2 cellular contexts compared by ENCODE assay signal in the genomic region with DNA sequence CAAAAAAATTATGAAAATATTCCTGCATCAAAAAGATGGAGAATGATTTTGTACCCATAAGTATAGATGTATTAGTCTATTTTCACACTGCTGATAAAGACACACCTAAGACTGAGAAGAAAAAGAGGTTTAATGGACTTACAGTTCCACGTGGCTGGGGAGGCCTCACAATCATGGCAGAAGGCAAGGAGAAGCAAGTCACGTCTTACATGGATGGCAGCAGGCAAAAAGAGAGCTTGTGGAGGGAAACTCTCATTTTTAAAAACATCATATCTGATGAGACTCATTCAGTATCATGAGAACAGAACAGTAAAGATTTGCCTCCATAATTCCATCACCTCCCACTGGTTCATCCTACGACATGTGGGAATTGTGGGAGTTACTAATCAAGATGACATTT.
A peak's percentile ranks its signal among the peaks of the same experiment; 100 is the strongest.
DNase-seq lines count a peak whose midpoint lies in the region; ATAC-seq, FAIRE-seq and TF ChIP-seq lines count a peak whose summit lies in the region.
"Not testable (repeated sequence)": the region's sequence is repeated elsewhere in the genome, so short reads cannot be mapped to it uniquely, and the experiment has no call there.

No MANE protein-coding gene starts in this region.

- CTCF ChIA-PET in K562 (lab: Yijun Ruan, JAX; ENCODE audit: low intra/inter-chr PET ratio); HepG2 (lab: Yijun Ruan, JAX; ENCODE audit: low intra/inter-chr PET ratio, low total read pairs): not testable (repeated sequence)

- TF ChIP-seq POLR2A in K562 (conservative IDR thresholded peaks at IDR 0.05); HepG2 (IDR thresholded peaks at IDR 0.05; ENCODE audit: insufficient read depth in 1 of 2, low read depth in 2 of 2, low read length in 2 of 2): not testable (repeated sequence)

- not testable (repeated sequence) for H3K36me3 ChIP-seq in K562 (ENCODE audit: control insufficient read depth, insufficient read depth, low read length); HepG2 (replicated peaks in 1 of 2; ENCODE audit: control insufficient read depth in 1 of 2, insufficient read depth in 2 of 2, low read length in 2 of 2)

- H3K4me2 ChIP-seq in K562 (ENCODE audit: insufficient read depth, low read length); HepG2 (ENCODE audit: low read depth, low read length): not testable (repeated sequence)

- not testable (repeated sequence) for H3K9me3 ChIP-seq in K562 (replicated peaks; ENCODE audit: control insufficient read depth, insufficient read depth, low read depth, low read length)
- peaks cover 51% of the 10 kb centered on the region for H3K9me3 ChIP-seq in HepG2 (ENCODE audit: low read length)

- not testable (repeated sequence) for TF ChIP-seq EP300 in K562 (IDR thresholded peaks at IDR 0.05; ENCODE audit: low read length); HepG2 (IDR thresholded peaks at IDR 0.05; ENCODE audit: low read depth in 2 of 2, low read length in 2 of 2); HepG2 (CRISPR knock-in tag; IDR thresholded peaks at IDR 0.05; ENCODE audit: borderline replicate concordance)

- intact Hi-C loops in K562 (cut with micrococcal nuclease); HepG2 (cut with micrococcal nuclease; ENCODE audit: unreplicated experiment): not testable (repeated sequence)

- BruUV-seq in K562 (replicated peaks; lab: Mats Ljungman, UMichigan); HepG2 (replicated peaks; lab: Mats Ljungman, UMichigan): not testable (repeated sequence)

- not testable (repeated sequence) for ATAC-seq in K562, HepG2

- H4K20me1 ChIP-seq in K562 (replicated peaks; ENCODE audit: control insufficient read depth, insufficient read depth, low read length); HepG2 (ENCODE audit: insufficient read depth, low read length): not testable (repeated sequence)

- not testable (repeated sequence) for H3K9ac ChIP-seq in K562 (ENCODE audit: insufficient read depth in 1 of 2, low read depth in 2 of 2, low read length in 2 of 2); HepG2 (ENCODE audit: insufficient read depth, low read depth, low read length)

- FAIRE-seq in K562 (lab: Jason Lieb, UNC); HepG2 (lab: Jason Lieb, UNC): not testable (repeated sequence)

- not testable (repeated sequence) for DNase-seq in K562 (ENCODE audit: extremely low read depth in 1 of 4, low spot score in 3 of 4); HepG2 (ENCODE audit: low spot score)

- TF ChIP-seq RAD21 in K562 (CRISPR knock-in tag; conservative IDR thresholded peaks at IDR 0.05 in 1 of 2, IDR thresholded peaks at IDR 0.05 in 1 of 2); HepG2 (CRISPR knock-in tag; IDR thresholded peaks at IDR 0.05): not testable (repeated sequence)

- 2% methylated on average over 3 of the region's 3 CpGs for WGBS in K562 (ENCODE audit: insufficient coverage, low coverage, missing lambda C conversion rate)
- WGBS in HepG2 (ENCODE audit: low lambda C conversion rate) = 1% methylated on average over 3 of the region's 3 CpGs

- H3K79me2 ChIP-seq in K562 (ENCODE audit: control insufficient read depth, insufficient read depth, low read length); HepG2 (ENCODE audit: insufficient read depth, low read length): not testable (repeated sequence)

- not testable (repeated sequence) for H3K4me3 ChIP-seq in K562; HepG2 (replicated peaks in 1 of 3; ENCODE audit: insufficient read depth in 1 of 3, low read depth in 2 of 3, low read length in 3 of 3)

- TF ChIP-seq CTCF in K562 (IDR thresholded peaks at IDR 0.05 in 2 of 3, conservative IDR thresholded peaks at IDR 0.05 in 1 of 3; ENCODE audit: insufficient read depth in 2 of 3, low read depth in 1 of 3, low read length in 3 of 3); HepG2 (CRISPR knock-in tag; IDR thresholded peaks at IDR 0.05): not testable (repeated sequence)

- in situ Hi-C loops in K562 (cut with MboI); HepG2 (cut with HindIII; ENCODE audit: extremely low pct_ligation_motif_present, low pct_unique_long_range_greater_than_20kb): not testable (repeated sequence)

- not testable (repeated sequence) for H3K9me1 ChIP-seq in K562 (ENCODE audit: control insufficient read depth, insufficient read depth, low read length)

- not testable (repeated sequence) for H3K27ac ChIP-seq in K562 (ENCODE audit: extremely low read depth, low read depth, low read length); HepG2 (ENCODE audit: extremely low read length, insufficient read depth, low read length)

- not testable (repeated sequence) for H3K27me3 ChIP-seq in K562 (ENCODE audit: control insufficient read depth in 2 of 2, insufficient read depth in 2 of 2, low read length in 2 of 2); HepG2 (ENCODE audit: control insufficient read depth in 1 of 2, insufficient read depth in 2 of 2, low read length in 2 of 2)

- not testable (repeated sequence) for H3K4me1 ChIP-seq in K562 (replicated peaks in 1 of 2; ENCODE audit: control insufficient read depth in 2 of 2, insufficient read depth in 2 of 2, low read length in 2 of 2); HepG2 (ENCODE audit: insufficient read depth, low read length)

- POLR2A ChIA-PET in K562 (lab: Yijun Ruan, JAX); HepG2 (lab: Yijun Ruan, JAX): not testable (repeated sequence)

- H2AFZ ChIP-seq in K562 (ENCODE audit: low read depth, low read length); HepG2 (ENCODE audit: low read length): not testable (repeated sequence)

TF ChIP-seq in K562, 482 proteins besides CTCF, POLR2A, EP300 and RAD21:
- peak; percentile 81 for TF ChIP-seq ZNF431 (CRISPR knock-in tag; IDR thresholded peaks at IDR 0.05)

TF ChIP-seq in HepG2, 621 proteins besides CTCF, POLR2A, EP300 and RAD21:
- TF ChIP-seq ZNF431 (CRISPR knock-in tag; IDR thresholded peaks at IDR 0.05; ENCODE audit: borderline replicate concordance, low read depth) = peak; percentile 89; the same call in 1 of the 2 replicates
